8 cellular contexts compared by ENCODE assay signal in the genomic region with DNA sequence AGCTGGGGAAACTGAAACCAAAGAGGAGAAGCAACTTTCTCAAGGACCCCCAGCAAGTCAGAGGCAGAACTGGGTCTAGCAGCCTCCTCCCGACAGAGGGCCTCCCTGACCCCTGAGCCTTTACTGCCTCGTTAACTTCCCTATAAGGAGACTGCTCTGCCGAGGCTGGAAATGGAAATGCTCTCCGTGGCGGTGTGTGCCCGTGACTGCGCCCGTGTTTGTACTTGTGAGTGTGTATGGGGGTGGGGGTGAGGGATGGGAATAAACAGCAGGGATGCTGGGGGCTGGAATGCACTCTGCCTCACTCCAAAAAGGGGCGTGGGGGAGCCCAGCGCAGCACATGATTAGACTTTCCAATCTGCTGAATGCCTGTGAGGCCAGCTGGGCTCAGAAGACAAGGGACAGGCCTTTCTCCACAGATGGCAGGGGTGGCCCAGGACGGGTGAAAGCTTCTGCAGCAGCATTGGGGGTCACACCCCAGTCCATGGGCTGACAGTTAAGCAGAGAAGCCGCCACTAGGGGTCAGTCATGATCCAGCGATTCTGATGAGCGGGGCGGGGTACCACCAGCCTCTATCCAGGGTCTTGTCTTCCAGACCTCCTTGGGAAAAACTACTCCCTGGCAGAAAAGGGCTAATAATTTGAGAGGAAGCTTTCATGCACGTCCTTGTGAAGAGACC. TPM values are rescaled to one million over a fixed set of nuclear protein-coding genes. Genes with fewer than 3 reads are reported as not detected.
DNase-seq lines count a peak whose midpoint lies in the region; ATAC-seq and TF ChIP-seq lines count a peak whose summit lies in the region.

No MANE protein-coding gene starts in this region.

- POLR2A ChIA-PET in naive thymus-derived CD4-positive, alpha-beta T cell (lab: Charles Lee), result no interaction called here

- ATAC-seq in GM18868 (IDR thresholded peaks at IDR 0.05; ENCODE audit: unreplicated experiment), result peak; percentile 67
- ATAC-seq in esophagus mucosa, result peak; percentile 45
- peak; percentile 83 for ATAC-seq in naive thymus-derived CD4-positive, alpha-beta T cell
- peak; percentile 77 for ATAC-seq in stimulated activated memory B cell treated with anti-CD40 and anti-IgM and Interleukin-4, amounts not matched to agents 10 μg/mL and 1 μg/mL and 100 μg/mL, for 72 hours

- CTCF ChIA-PET in naive thymus-derived CD4-positive, alpha-beta T cell (lab: Charles Lee), result interaction anchor here (0.6 to 1.4 kb wide), 3 partner anchors 44 to 353 kb away, joined by 3 to 5 read pairs (median 4); no protein-coding TSS in a partner anchor

- peak overlapping the region in 2 of 10 donors; percentile 47 to 65 for H3K4me3 Mint-ChIP-seq in naive thymus-derived CD4-positive, alpha-beta T cell
- no peak overlapping the region for H3K4me3 Mint-ChIP-seq in stimulated activated memory B cell treated with anti-CD40 and anti-IgM and Interleukin-4, amounts not matched to agents 10 μg/mL and 1 μg/mL and 100 μg/mL, for 72 hours

- DNase-seq in AG09309 (ENCODE audit: low read depth) (no peak), NCI-H526 (lab: John Stamatoyannopoulos, UW) (peak; percentile 30 to 78), NCI-H446 treated with DMSO at 0.1 percent for 48 hours (lab: John Stamatoyannopoulos, UW) (no peak)
- peak; percentile 17 for DNase-seq in activated CD8-positive, alpha-beta memory T cell treated with anti-CD3 and anti-CD28 coated beads, Interleukin-2, amount 50 U/mL, for 24 hours (ENCODE audit: extremely low read depth)
- peak; percentile 16 to 53 (median 47) for DNase-seq in naive thymus-derived CD4-positive, alpha-beta T cell

- peak overlapping the region; percentile 30 for H3K4me3 ChIP-seq in AG09309 (ENCODE audit: control insufficient read depth, low read depth, low read length)
- no peak overlapping the region for H3K4me3 ChIP-seq in naive thymus-derived CD4-positive, alpha-beta T cell (ENCODE audit: low read length)

- H3K27ac ChIP-seq in naive thymus-derived CD4-positive, alpha-beta T cell (ENCODE audit: low read depth, low read length), result no peak overlapping the region

- intact Hi-C loops in naive thymus-derived CD4-positive, alpha-beta T cell (cut with micrococcal nuclease), result loop anchor here (1.0 to 5.0 kb wide), 3 partner anchors 140 to 353 kb away; a partner anchor contains a TSS

- H3K9me3 Mint-ChIP-seq in naive thymus-derived CD4-positive, alpha-beta T cell, result no peaks in the 10 kb centered on the region
- no peaks in the 10 kb centered on the region for H3K9me3 Mint-ChIP-seq in stimulated activated memory B cell treated with anti-CD40 and anti-IgM and Interleukin-4, amounts not matched to agents 10 μg/mL and 1 μg/mL and 100 μg/mL, for 72 hours

- TF ChIP-seq CTCF in AG09309 (IDR thresholded peaks at IDR 0.05; ENCODE audit: control insufficient read depth, insufficient read depth, low read depth, low read length, missing control alignments), result peak; percentile 76

- peaks cover 0 to 6% (median 4%) of the 10 kb centered on the region in 5 donors for H3K27me3 Mint-ChIP-seq in naive thymus-derived CD4-positive, alpha-beta T cell
- peaks cover 25% of the 10 kb centered on the region for H3K27me3 Mint-ChIP-seq in stimulated activated memory B cell treated with anti-CD40 and anti-IgM and Interleukin-4, amounts not matched to agents 10 μg/mL and 1 μg/mL and 100 μg/mL, for 72 hours

- H3K9me3 ChIP-seq in naive thymus-derived CD4-positive, alpha-beta T cell (ENCODE audit: control insufficient read depth in 2 of 3, low read length in 3 of 3), result no peaks in the 10 kb centered on the region

- no peaks in the 10 kb centered on the region for H3K4me1 ChIP-seq in naive thymus-derived CD4-positive, alpha-beta T cell (ENCODE audit: control insufficient read depth in 2 of 2, insufficient read depth in 2 of 2, low read length in 2 of 2)

- peak overlapping the region in 1 of 9 donors; percentile 63 for H3K27ac Mint-ChIP-seq in naive thymus-derived CD4-positive, alpha-beta T cell
- no peak overlapping the region for H3K27ac Mint-ChIP-seq in stimulated activated memory B cell treated with anti-CD40 and anti-IgM and Interleukin-4, amounts not matched to agents 10 μg/mL and 1 μg/mL and 100 μg/mL, for 72 hours

- H3K36me3 Mint-ChIP-seq in naive thymus-derived CD4-positive, alpha-beta T cell, result no peaks in the 10 kb centered on the region
- no peaks in the 10 kb centered on the region for H3K36me3 Mint-ChIP-seq in stimulated activated memory B cell treated with anti-CD40 and anti-IgM and Interleukin-4, amounts not matched to agents 10 μg/mL and 1 μg/mL and 100 μg/mL, for 72 hours

- H3K27me3 ChIP-seq in naive thymus-derived CD4-positive, alpha-beta T cell (ENCODE audit: control insufficient read depth in 2 of 2, insufficient read depth in 2 of 2, low read length in 2 of 2), result no peaks in the 10 kb centered on the region

- no peaks in the 10 kb centered on the region for H3K36me3 ChIP-seq in naive thymus-derived CD4-positive, alpha-beta T cell (ENCODE audit: control insufficient read depth in 2 of 3, insufficient read depth in 3 of 3, low read length in 3 of 3)

- H3K4me1 Mint-ChIP-seq in naive thymus-derived CD4-positive, alpha-beta T cell, result peaks cover 5 to 10% (median 7%) of the 10 kb centered on the region in 7 donors
- peaks cover 8% of the 10 kb centered on the region for H3K4me1 Mint-ChIP-seq in stimulated activated memory B cell treated with anti-CD40 and anti-IgM and Interleukin-4, amounts not matched to agents 10 μg/mL and 1 μg/mL and 100 μg/mL, for 72 hours

RNA-seq across cellular contexts. Expression of a gene that starts 26.8 kb away (rescaled TPM):
- total RNA-seq in esophagus mucosa, result 31.4 TPM
- total RNA-seq in naive thymus-derived CD4-positive, alpha-beta T cell, result 10 to 100 TPM; 28.2 to 58.9 (median 43.8) TPM
- polyA plus RNA-seq in naive thymus-derived CD4-positive, alpha-beta T cell, result 10 to 100 TPM; 24.4 to 34.5 TPM

RNA-seq across cellular contexts. Expression of a gene that starts 27.2 kb away (rescaled TPM):
- total RNA-seq in esophagus mucosa, result 33.8 TPM
- 10 to 100 TPM; 11.6 to 27.9 (median 16.4) TPM for total RNA-seq in naive thymus-derived CD4-positive, alpha-beta T cell
- polyA plus RNA-seq in naive thymus-derived CD4-positive, alpha-beta T cell, result 10 to 100 TPM; 18.9 to 38.0 TPM

Comparison
In these comparisons a context has a peak if more than half of its experiments do, and no peak if none do; other contexts are left out.
1. DNase-seq: peak in NCI-H526 (2 of 2), activated CD8-positive, alpha-beta memory T cell treated with anti-CD3 and anti-CD28 coated beads, Interleukin-2, amount 50 U/mL, for 24 hours (single experiment) and naive thymus-derived CD4-positive, alpha-beta T cell (9 of 9); none in AG09309 (single experiment) and NCI-H446 treated with DMSO at 0.1 percent for 48 hours (single experiment).
2. Peak in every context shown above with its lines, with median percentiles within 50 percentile points of each other: ATAC-seq.